1 cellular context compared by ENCODE assay signal in genomic region chr5:150507283-150508020, GRCh38.
TF ChIP-seq lines count a peak whose summit lies in the region.

No MANE protein-coding gene starts in this region.

TF ChIP-seq in GM23338, 12 proteins besides CTCF, POLR2A, EP300 and RAD21 (continued from another document):
- TF ChIP-seq, protein P1, sequence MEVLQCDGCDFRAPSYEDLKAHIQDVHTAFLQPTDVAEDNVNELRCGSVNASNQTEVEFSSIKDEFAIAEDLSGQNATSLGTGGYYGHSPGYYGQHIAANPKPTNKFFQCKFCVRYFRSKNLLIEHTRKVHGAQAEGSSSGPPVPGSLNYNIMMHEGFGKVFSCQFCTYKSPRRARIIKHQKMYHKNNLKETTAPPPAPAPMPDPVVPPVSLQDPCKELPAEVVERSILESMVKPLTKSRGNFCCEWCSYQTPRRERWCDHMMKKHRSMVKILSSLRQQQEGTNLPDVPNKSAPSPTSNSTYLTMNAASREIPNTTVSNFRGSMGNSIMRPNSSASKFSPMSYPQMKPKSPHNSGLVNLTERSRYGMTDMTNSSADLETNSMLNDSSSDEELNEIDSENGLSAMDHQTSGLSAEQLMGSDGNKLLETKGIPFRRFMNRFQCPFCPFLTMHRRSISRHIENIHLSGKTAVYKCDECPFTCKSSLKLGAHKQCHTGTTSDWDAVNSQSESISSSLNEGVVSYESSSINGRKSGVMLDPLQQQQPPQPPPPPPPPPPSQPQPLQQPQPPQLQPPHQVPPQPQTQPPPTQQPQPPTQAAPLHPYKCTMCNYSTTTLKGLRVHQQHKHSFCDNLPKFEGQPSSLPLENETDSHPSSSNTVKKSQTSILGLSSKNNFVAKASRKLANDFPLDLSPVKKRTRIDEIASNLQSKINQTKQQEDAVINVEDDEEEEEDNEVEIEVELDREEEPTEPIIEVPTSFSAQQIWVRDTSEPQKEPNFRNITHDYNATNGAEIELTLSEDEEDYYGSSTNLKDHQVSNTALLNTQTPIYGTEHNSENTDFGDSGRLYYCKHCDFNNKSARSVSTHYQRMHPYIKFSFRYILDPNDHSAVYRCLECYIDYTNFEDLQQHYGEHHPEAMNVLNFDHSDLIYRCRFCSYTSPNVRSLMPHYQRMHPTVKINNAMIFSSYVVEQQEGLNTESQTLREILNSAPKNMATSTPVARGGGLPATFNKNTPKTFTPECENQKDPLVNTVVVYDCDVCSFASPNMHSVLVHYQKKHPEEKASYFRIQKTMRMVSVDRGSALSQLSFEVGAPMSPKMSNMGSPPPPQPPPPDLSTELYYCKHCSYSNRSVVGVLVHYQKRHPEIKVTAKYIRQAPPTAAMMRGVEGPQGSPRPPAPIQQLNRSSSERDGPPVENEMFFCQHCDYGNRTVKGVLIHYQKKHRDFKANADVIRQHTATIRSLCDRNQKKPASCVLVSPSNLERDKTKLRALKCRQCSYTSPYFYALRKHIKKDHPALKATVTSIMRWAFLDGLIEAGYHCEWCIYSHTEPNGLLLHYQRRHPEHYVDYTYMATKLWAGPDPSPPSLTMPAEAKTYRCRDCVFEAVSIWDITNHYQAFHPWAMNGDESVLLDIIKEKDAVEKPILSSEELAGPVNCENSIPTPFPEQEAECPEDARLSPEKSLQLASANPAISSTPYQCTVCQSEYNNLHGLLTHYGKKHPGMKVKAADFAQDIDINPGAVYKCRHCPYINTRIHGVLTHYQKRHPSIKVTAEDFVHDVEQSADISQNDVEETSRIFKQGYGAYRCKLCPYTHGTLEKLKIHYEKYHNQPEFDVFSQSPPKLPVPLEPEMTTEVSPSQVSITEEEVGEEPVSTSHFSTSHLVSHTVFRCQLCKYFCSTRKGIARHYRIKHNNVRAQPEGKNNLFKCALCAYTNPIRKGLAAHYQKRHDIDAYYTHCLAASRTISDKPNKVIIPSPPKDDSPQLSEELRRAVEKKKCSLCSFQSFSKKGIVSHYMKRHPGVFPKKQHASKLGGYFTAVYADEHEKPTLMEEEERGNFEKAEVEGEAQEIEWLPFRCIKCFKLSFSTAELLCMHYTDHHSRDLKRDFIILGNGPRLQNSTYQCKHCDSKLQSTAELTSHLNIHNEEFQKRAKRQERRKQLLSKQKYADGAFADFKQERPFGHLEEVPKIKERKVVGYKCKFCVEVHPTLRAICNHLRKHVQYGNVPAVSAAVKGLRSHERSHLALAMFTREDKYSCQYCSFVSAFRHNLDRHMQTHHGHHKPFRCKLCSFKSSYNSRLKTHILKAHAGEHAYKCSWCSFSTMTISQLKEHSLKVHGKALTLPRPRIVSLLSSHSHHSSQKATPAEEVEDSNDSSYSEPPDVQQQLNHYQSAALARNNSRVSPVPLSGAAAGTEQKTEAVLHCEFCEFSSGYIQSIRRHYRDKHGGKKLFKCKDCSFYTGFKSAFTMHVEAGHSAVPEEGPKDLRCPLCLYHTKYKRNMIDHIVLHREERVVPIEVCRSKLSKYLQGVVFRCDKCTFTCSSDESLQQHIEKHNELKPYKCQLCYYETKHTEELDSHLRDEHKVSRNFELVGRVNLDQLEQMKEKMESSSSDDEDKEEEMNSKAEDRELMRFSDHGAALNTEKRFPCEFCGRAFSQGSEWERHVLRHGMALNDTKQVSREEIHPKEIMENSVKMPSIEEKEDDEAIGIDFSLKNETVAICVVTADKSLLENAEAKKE (CRISPR knock-in tag; IDR thresholded peaks at IDR 0.05), result no peak
- TF ChIP-seq ZNF331 (CRISPR knock-in tag; IDR thresholded peaks at IDR 0.05; ENCODE audit: low read depth) (no peak), NANOG (IDR thresholded peaks at IDR 0.05; ENCODE audit: borderline replicate concordance) (no peak), EZH2phosphoT487 (IDR thresholded peaks at IDR 0.05; ENCODE audit: unreplicated experiment) (no peak)
TF ChIP-seq in GM23338: peak in this region for 0.
